1 cellular context compared by ENCODE assay signal in the genomic region with DNA sequence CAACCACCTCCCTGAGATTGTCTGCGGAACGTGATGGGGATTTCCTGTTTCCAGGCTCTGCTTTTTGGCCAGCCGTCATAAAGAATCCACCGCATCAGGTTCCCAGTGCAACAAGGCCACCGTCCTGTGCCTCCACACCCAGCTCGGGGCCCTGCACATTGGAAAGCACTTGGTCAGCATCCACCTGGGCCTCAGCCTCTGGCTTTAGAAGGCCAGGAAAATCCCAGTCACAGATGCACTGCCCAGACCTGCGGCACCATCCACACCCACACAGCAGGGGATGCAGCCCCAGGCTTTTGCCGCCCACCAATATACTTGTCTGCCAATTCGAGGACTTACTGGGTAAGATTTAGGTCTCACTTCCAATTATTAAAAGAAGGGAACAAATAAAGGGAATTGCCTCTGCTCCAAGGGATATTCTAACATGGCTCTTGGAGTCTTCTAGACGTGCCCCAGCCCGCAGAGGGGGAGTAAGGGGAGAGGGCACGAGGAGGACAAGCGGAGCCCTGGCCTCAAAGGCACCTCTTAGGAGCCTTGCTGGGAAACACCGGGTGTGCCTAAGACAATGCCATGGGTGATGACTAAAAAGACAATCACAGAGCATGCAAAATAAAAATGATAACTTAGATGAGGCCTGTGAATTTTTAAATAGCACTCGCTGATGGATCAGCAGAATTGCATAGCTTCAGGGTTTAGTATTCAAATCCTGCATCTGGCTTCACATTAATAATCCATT.
TF ChIP-seq lines count a peak whose summit lies in the region.

No MANE protein-coding gene starts in this region.

TF ChIP-seq in HepG2, 621 proteins besides CTCF, POLR2A, EP300 and RAD21:
- TF ChIP-seq, protein P1, sequence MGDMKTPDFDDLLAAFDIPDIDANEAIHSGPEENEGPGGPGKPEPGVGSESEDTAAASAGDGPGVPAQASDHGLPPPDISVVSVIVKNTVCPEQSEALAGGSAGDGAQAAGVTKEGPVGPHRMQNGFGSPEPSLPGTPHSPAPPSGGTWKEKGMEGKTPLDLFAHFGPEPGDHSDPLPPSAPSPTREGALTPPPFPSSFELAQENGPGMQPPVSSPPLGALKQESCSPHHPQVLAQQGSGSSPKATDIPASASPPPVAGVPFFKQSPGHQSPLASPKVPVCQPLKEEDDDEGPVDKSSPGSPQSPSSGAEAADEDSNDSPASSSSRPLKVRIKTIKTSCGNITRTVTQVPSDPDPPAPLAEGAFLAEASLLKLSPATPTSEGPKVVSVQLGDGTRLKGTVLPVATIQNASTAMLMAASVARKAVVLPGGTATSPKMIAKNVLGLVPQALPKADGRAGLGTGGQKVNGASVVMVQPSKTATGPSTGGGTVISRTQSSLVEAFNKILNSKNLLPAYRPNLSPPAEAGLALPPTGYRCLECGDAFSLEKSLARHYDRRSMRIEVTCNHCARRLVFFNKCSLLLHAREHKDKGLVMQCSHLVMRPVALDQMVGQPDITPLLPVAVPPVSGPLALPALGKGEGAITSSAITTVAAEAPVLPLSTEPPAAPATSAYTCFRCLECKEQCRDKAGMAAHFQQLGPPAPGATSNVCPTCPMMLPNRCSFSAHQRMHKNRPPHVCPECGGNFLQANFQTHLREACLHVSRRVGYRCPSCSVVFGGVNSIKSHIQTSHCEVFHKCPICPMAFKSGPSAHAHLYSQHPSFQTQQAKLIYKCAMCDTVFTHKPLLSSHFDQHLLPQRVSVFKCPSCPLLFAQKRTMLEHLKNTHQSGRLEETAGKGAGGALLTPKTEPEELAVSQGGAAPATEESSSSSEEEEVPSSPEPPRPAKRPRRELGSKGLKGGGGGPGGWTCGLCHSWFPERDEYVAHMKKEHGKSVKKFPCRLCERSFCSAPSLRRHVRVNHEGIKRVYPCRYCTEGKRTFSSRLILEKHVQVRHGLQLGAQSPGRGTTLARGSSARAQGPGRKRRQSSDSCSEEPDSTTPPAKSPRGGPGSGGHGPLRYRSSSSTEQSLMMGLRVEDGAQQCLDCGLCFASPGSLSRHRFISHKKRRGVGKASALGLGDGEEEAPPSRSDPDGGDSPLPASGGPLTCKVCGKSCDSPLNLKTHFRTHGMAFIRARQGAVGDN (CRISPR knock-in tag; IDR thresholded peaks at IDR 0.05): 0 out of 2 replicates have a peak, but pooled peaks have one; percentile 11
- TF ChIP-seq ZNF205 (CRISPR knock-in tag; IDR thresholded peaks at IDR 0.05): no peak
